In the genomic region with DNA sequence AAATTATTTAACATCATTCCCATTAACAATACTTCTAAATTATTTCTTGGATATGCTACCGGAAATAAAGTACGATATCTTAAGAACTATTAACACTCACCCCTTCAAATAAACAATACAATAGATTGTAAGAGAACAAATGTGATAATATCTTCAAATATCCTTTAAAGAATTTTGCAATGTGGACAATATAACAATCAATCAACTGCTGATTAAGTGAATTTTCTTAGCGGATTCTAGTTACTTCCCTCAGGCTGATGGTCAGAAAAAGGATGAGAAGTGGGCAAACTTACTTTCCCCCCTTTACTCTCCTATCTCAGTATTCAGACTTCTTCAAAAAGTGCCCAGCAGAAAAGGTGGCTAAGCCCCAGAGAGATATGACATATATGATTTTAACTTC, we compare ENCODE assay signal across 16 cellular contexts. TPM values are rescaled to one million over a fixed set of nuclear protein-coding genes. Genes with fewer than 3 reads are reported as not detected.
DNase-seq lines count a peak whose midpoint lies in the region; ATAC-seq and TF ChIP-seq lines count a peak whose summit lies in the region.
"Had no signal": no experiment of that assay in that cellular context is flagged by ENCODE, and none has a peak within 500 bp of the region (broad histone marks: within the 10 kb centered on the region; RNA-seq: fewer than 3 reads in every experiment).

No MANE protein-coding gene starts in this region.

- H3K27ac ChIP-seq in testis, result peak overlapping the region; percentile 5 to 60
- H3K27ac ChIP-seq: brain microvascular endothelial cell had no signal

- H3K4me1 ChIP-seq in testis, result peaks cover 84% of the 10 kb centered on the region

- no peaks in the 10 kb centered on the region for H3K36me3 ChIP-seq in testis (ENCODE audit: low read depth, missing control alignments)

- no peak for TF ChIP-seq POLR2A in testis (IDR thresholded peaks at IDR 0.05)

- no peak overlapping the region for H3K4me3 Mint-ChIP-seq in activated naive CD4-positive, alpha-beta T cell treated with anti-CD3 and anti-CD28 coated beads for 36 hours
- no peak overlapping the region for H3K4me3 Mint-ChIP-seq in T-helper 17 cell
- H3K4me3 Mint-ChIP-seq in effector memory CD8-positive, alpha-beta T cell, result peak overlapping the region in 1 of 2 donors; percentile 15
- H3K4me3 Mint-ChIP-seq: H9 had no signal

- peaks cover 4% of the 10 kb centered on the region for H3K9me3 Mint-ChIP-seq in activated naive CD4-positive, alpha-beta T cell treated with anti-CD3 and anti-CD28 coated beads for 36 hours
- peaks cover 0 to 2% of the 10 kb centered on the region in 2 donors for H3K9me3 Mint-ChIP-seq in effector memory CD8-positive, alpha-beta T cell

- peaks cover 49% of the 10 kb centered on the region for H3K36me3 Mint-ChIP-seq in activated naive CD4-positive, alpha-beta T cell treated with anti-CD3 and anti-CD28 coated beads for 36 hours (ENCODE audit: low read depth)
- H3K36me3 Mint-ChIP-seq in T-helper 17 cell (ENCODE audit: low read depth), result peaks cover 2% of the 10 kb centered on the region
- H3K36me3 Mint-ChIP-seq in effector memory CD8-positive, alpha-beta T cell (ENCODE audit: insufficient read depth), result peaks cover 37% of the 10 kb centered on the region

- H3K4me3 ChIP-seq in testis, result no peak overlapping the region

- TF ChIP-seq CTCF in testis (IDR thresholded peaks at IDR 0.05), result no peak

- WGBS in testis, 2 donors, result 52 to 55% methylated on average over 3 of the region's 3 CpGs

- ATAC-seq in T-helper 17 cell, result no peak
- ATAC-seq in effector memory CD8-positive, alpha-beta T cell (replicated peaks), result no peak
- ATAC-seq: stimulated activated naive CD8-positive, alpha-beta T cell treated with anti-CD3 and anti-CD28 coated beads, Interleukin-15, Interleukin-2, amounts not matched to agents 100 U/mL and 50 U/mL, for 24 hours had no signal

- peak overlapping the region; percentile 88 for H3K27ac Mint-ChIP-seq in activated naive CD4-positive, alpha-beta T cell treated with anti-CD3 and anti-CD28 coated beads for 36 hours
- peak overlapping the region; percentile 89 for H3K27ac Mint-ChIP-seq in T-helper 17 cell
- peak overlapping the region; percentile 63 to 96 for H3K27ac Mint-ChIP-seq in effector memory CD8-positive, alpha-beta T cell

- no peaks in the 10 kb centered on the region for H3K9me3 ChIP-seq in T-helper 17 cell (ENCODE audit: control insufficient read depth, low read length, poor library complexity, severe bottlenecking)
- no peaks in the 10 kb centered on the region for H3K9me3 ChIP-seq in testis

- H3K27me3 Mint-ChIP-seq in activated naive CD4-positive, alpha-beta T cell treated with anti-CD3 and anti-CD28 coated beads for 36 hours (ENCODE audit: low read depth), result no peaks in the 10 kb centered on the region
- H3K27me3 Mint-ChIP-seq in T-helper 17 cell, result no peaks in the 10 kb centered on the region
- no peaks in the 10 kb centered on the region for H3K27me3 Mint-ChIP-seq in effector memory CD8-positive, alpha-beta T cell

- no peaks in the 10 kb centered on the region for H3K27me3 ChIP-seq in testis
- H3K27me3 ChIP-seq: brain microvascular endothelial cell, dorsolateral prefrontal cortex had no signal

- no peak for DNase-seq in activated naive CD4-positive, alpha-beta T cell treated with anti-CD3 and anti-CD28 coated beads for 36 hours
- no peak for DNase-seq in activated naive CD4-positive, alpha-beta T cell treated with Interleukin-2 at 50 U/mL for 16 hours
- DNase-seq in T-helper 17 cell, result no peak
- DNase-seq in effector memory CD8-positive, alpha-beta T cell, result no peak
- DNase-seq in testis, result no peak
- no peak for DNase-seq in stimulated activated CD8-positive, alpha-beta memory T cell treated with anti-CD3 and anti-CD28 coated beads, Interleukin-4, amount 100 ng/mL, for 48 hours
- no peak for DNase-seq in amygdala (lab: John Stamatoyannopoulos, UW)
- no peak for DNase-seq in NCI-H748 (lab: John Stamatoyannopoulos, UW; ENCODE audit: unreplicated experiment)
- DNase-seq: activated CD8-positive, alpha-beta memory T cell treated with anti-CD3 and anti-CD28 coated beads for 24 hours; activated effector memory CD4-positive, alpha-beta T cell treated with anti-CD3 and anti-CD28 coated beads, Interleukin-2, amount 50 U/mL, for 16 hours; brain microvascular endothelial cell; NCI-H1105; PC-3 had no signal

- peaks cover 89% of the 10 kb centered on the region for H3K4me1 Mint-ChIP-seq in activated naive CD4-positive, alpha-beta T cell treated with anti-CD3 and anti-CD28 coated beads for 36 hours (ENCODE audit: low read depth)
- H3K4me1 Mint-ChIP-seq in T-helper 17 cell, result peaks cover 58% of the 10 kb centered on the region
- peaks cover 66 to 77% of the 10 kb centered on the region in 2 donors for H3K4me1 Mint-ChIP-seq in effector memory CD8-positive, alpha-beta T cell (ENCODE audit: low read depth in 2 of 2)

- CTCF ChIA-PET in activated naive CD4-positive, alpha-beta T cell treated with anti-CD3 and anti-CD28 coated beads for 36 hours (lab: Charles Lee), result interaction anchor here (1.4 to 2.1 kb wide), 5 partner anchors 10 to 89 kb away, joined by 3 to 9 read pairs (median 4); a partner anchor contains a TSS

- intact Hi-C loops in activated naive CD4-positive, alpha-beta T cell treated with anti-CD3 and anti-CD28 coated beads for 36 hours (cut with micrococcal nuclease), result loop anchor here (2.0 kb wide), 1 partner anchor 31 kb away; no protein-coding TSS in a partner anchor
- intact Hi-C loops in testis (cut with DNase I; ENCODE audit: low total_unique reads), result no loop called here

RNA-seq across cellular contexts. Expression of a gene that starts 10.8 kb away (rescaled TPM):
- 10 to 100 TPM; 63.8 to 66.9 TPM for total RNA-seq in activated naive CD4-positive, alpha-beta T cell treated with anti-CD3 and anti-CD28 coated beads for 36 hours
- 10 to 100 TPM; 58.0 to 65.5 TPM for total RNA-seq in T-helper 17 cell
- total RNA-seq in testis, result 100 to 1,000 TPM; 126 to 132 TPM
- 72.7 TPM for polyA plus RNA-seq in testis (ENCODE audit: insufficient read depth, low read depth, low replicate concordance)

RNA-seq across cellular contexts. Expression of a gene that starts 41.1 kb away (rescaled TPM):
- 100 to 1,000 TPM; 312 to 340 TPM for total RNA-seq in activated naive CD4-positive, alpha-beta T cell treated with anti-CD3 and anti-CD28 coated beads for 36 hours
- 100 to 1,000 TPM; 179 to 183 TPM for total RNA-seq in T-helper 17 cell
- total RNA-seq in testis, result 100 to 1,000 TPM in 1 of 2 donors, 10 to 100 TPM in 1; 81.3 to 103 TPM
- 284 TPM for polyA plus RNA-seq in testis (ENCODE audit: insufficient read depth, low read depth, low replicate concordance)
